Comparison of ENCODE assay signal across 10 cellular contexts in the genomic region with DNA sequence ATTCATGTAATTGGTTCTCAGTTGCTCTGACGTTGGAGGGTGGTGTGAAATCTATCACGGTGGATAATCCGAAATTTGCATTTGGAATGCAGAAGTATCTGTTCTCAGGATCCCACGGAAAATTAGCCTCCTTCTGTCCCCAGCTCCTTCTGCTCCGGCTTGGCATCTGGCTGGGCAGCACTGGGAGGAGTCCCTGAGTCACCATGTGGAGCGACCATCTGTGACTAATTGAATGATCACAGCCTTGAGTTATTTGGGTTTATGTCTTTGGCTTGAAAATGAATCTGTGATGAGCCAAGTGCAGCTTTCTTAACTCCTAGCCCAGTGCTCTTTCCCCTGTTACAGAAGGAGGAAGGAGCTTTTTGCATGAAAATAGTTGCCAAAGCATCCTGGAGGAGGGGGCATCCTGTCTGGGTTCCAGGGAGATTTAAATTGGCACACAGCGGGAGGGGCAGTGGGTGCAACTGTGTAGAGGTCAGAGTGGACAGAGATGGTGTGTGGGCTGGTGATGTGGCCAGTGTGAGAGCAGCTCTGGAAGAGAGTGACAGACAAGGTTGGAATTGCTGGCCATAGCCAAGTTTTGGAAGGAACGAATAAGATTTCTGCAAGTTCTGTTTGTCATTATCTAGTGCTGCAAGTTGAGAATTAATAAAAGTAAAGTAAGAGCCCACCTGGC.
A peak's percentile ranks its signal among the peaks of the same experiment; 100 is the strongest.
DNase-seq lines count a peak whose midpoint lies in the region; ATAC-seq and TF ChIP-seq lines count a peak whose summit lies in the region.
"Had no signal": no experiment of that assay in that cellular context is flagged by ENCODE, and none has a peak within 500 bp of the region (broad histone marks: within the 10 kb centered on the region; RNA-seq: fewer than 3 reads in every experiment).

No MANE protein-coding gene starts in this region.

- peak; percentile 98 for ATAC-seq in PC-3
- ATAC-seq in esophagus mucosa: peak; percentile 45
- ATAC-seq in GM18867 (IDR thresholded peaks at IDR 0.05; ENCODE audit: unreplicated experiment): no peak

- POLR2A ChIA-PET in PC-3 (lab: Charles Lee; ENCODE audit: unreplicated experiment): no interaction called here

- no peak overlapping the region for H3K9ac ChIP-seq in PC-3 (ENCODE audit: low read length)

- peak overlapping the region; percentile 7; the same call in 1 of the 2 replicates for H3K4me3 ChIP-seq in PC-3 (ENCODE audit: low read length)
- H3K4me3 ChIP-seq in osteoblast (ENCODE audit: insufficient read depth, low read length): peak overlapping the region; percentile 5

- H3K4me1 ChIP-seq in PC-3 (ENCODE audit: insufficient read depth, low read length) (peaks cover 21% of the 10 kb centered on the region), osteoblast (ENCODE audit: insufficient read depth, low read length) (peaks cover 25% of the 10 kb centered on the region)

- no peaks in the 10 kb centered on the region for H3F3A ChIP-seq in PC-3 (ENCODE audit: low read length, unreplicated experiment)

- peak overlapping the region; percentile 71 for H3K4me2 ChIP-seq in PC-3 (ENCODE audit: low read length)
- H3K4me2 ChIP-seq in osteoblast (ENCODE audit: insufficient read depth, low read length): peak overlapping the region; percentile 61

- CTCF ChIA-PET in PC-3 (lab: Charles Lee): no interaction called here

- H3K79me2 ChIP-seq in PC-3 (ENCODE audit: low read length) (no peaks in the 10 kb centered on the region), osteoblast (ENCODE audit: insufficient read depth, low read length) (no peaks in the 10 kb centered on the region)

- H3K36me3 ChIP-seq in PC-3 (ENCODE audit: low read depth, low read length): no peaks in the 10 kb centered on the region
- no peaks in the 10 kb centered on the region for H3K36me3 ChIP-seq in osteoblast (ENCODE audit: insufficient read depth, low read length)

- H4K20me1 ChIP-seq in PC-3 (ENCODE audit: low read length): no peaks in the 10 kb centered on the region
- no peaks in the 10 kb centered on the region for H4K20me1 ChIP-seq in osteoblast (ENCODE audit: insufficient read depth, low read length)

- no TSS peak for BruUV-seq in PC-3 (replicated peaks; lab: Mats Ljungman, UMichigan)

- H3K9me2 ChIP-seq in PC-3 (replicated peaks; ENCODE audit: low read length): no peaks in the 10 kb centered on the region

- TF ChIP-seq CTCF in PC-3 (conservative IDR thresholded peaks at IDR 0.05; ENCODE audit: low read depth, low read length) (no peak), osteoblast (IDR thresholded peaks at IDR 0.05; ENCODE audit: extremely low read depth, low read depth, low read length) (no peak)

- peak; percentile 87 for DNase-seq in GM03348 (ENCODE audit: low spot score)
- peak; percentile 90 for DNase-seq in PC-3
- peak; percentile 93 for DNase-seq in osteoblast (ENCODE audit: insufficient read length, low spot score, missing footprints)
- DNase-seq in activated CD4-positive, alpha-beta T cell treated with anti-CD3 and anti-CD28 coated beads, Interleukin-2, amount 50 U/mL, for 4 hours: no peak
- no peak for DNase-seq in activated T-cell treated with anti-CD3 and anti-CD28 coated beads for 4 hours
- no peak for DNase-seq in activated CD4-positive, alpha-beta T cell treated with anti-CD3 and anti-CD28 coated beads, Interleukin-2, amount 50 U/mL, for 48 hours
- DNase-seq: activated gamma-delta T cell, NCI-H2081 treated with DMSO at 0.1 percent for 48 hours had no signal

- peak overlapping the region; percentile 38 for H3K27ac ChIP-seq in PC-3 (ENCODE audit: low read length)
- H3K27ac ChIP-seq in osteoblast (ENCODE audit: low read depth, low read length): peak overlapping the region; percentile 47

- peak overlapping the region; percentile 39 for H2AFZ ChIP-seq in PC-3 (ENCODE audit: low read length)
- no peak overlapping the region for H2AFZ ChIP-seq in osteoblast (ENCODE audit: low read length)

- intact Hi-C loops in PC-3 (cut with micrococcal nuclease): no loop called here

- H3K9me3 ChIP-seq in PC-3 (ENCODE audit: low read length) (no peaks in the 10 kb centered on the region), osteoblast (ENCODE audit: low read depth, low read length) (no peaks in the 10 kb centered on the region)

- H3K27me3 ChIP-seq in PC-3 (ENCODE audit: low read length) (no peaks in the 10 kb centered on the region), osteoblast (ENCODE audit: insufficient read depth, low read length) (no peaks in the 10 kb centered on the region)

Comparison
In these comparisons a context has a peak if more than half of its experiments do, and no peak if none do; other contexts are left out.
1. DNase-seq: peak in GM03348 (single experiment), PC-3 (single experiment) and osteoblast (single experiment); none in activated CD4-positive, alpha-beta T cell treated with anti-CD3 and anti-CD28 coated beads, Interleukin-2, amount 50 U/mL, for 4 hours (0 of 2), activated T-cell treated with anti-CD3 and anti-CD28 coated beads for 4 hours (single experiment) and activated CD4-positive, alpha-beta T cell treated with anti-CD3 and anti-CD28 coated beads, Interleukin-2, amount 50 U/mL, for 48 hours (0 of 2).